13 cellular contexts compared by ENCODE assay signal in genomic region chr1:41823453-41823852, GRCh38.
DNase-seq lines count a peak whose midpoint lies in the region; ATAC-seq and TF ChIP-seq lines count a peak whose summit lies in the region.
"Had no signal": no experiment of that assay in that cellular context is flagged by ENCODE, and none has a peak within 500 bp of the region (broad histone marks: within the 10 kb centered on the region; RNA-seq: fewer than 3 reads in every experiment).

No MANE protein-coding gene starts in this region.

- H3K27ac ChIP-seq in HUES64 (ENCODE audit: low read depth, low read length) (peak overlapping the region; percentile 80), mucosa of rectum (ENCODE audit: low read depth in 2 of 2, low read length in 2 of 2) (peak overlapping the region; percentile 43 to 60)
- H3K27ac ChIP-seq: gastrocnemius medialis had no signal

- peaks cover 10% of the 10 kb centered on the region for H3K4me1 Mint-ChIP-seq in glutamatergic neuron (ENCODE audit: low read depth, unreplicated experiment)

- H3K4me3 ChIP-seq in HUES64 (ENCODE audit: low read length) (no peak overlapping the region), mucosa of rectum (ENCODE audit: low read length in 2 of 2) (no peak overlapping the region)
- H3K4me3 ChIP-seq: gastrocnemius medialis, tibial nerve had no signal

- H3K36me3 Mint-ChIP-seq in glutamatergic neuron (ENCODE audit: unreplicated experiment) = no peaks in the 10 kb centered on the region

- H3K36me3 ChIP-seq in HUES64 (ENCODE audit: insufficient read depth, low read length) (no peaks in the 10 kb centered on the region), mucosa of rectum (ENCODE audit: control insufficient read depth in 2 of 2, insufficient read depth in 2 of 2, low read length in 2 of 2) (no peaks in the 10 kb centered on the region)
- H3K36me3 ChIP-seq: BE2C, gastrocnemius medialis, tibial nerve had no signal

- H3K27me3 Mint-ChIP-seq in glutamatergic neuron (ENCODE audit: unreplicated experiment) = peaks cover 3% of the 10 kb centered on the region

- no peaks in the 10 kb centered on the region for H3K9me3 ChIP-seq in HUES64 (ENCODE audit: insufficient read depth, low read depth, low read length)
- no peaks in the 10 kb centered on the region for H3K9me3 ChIP-seq in mucosa of rectum (ENCODE audit: control insufficient read depth in 2 of 2, low read length in 2 of 2)
- H3K9me3 ChIP-seq: BE2C, gastrocnemius medialis, tibial nerve had no signal

- no peak for ATAC-seq in GM18870 (IDR thresholded peaks at IDR 0.05; ENCODE audit: unreplicated experiment)
- no peak for ATAC-seq in GM19452 (IDR thresholded peaks at IDR 0.05; ENCODE audit: unreplicated experiment)
- no peak for ATAC-seq in HG02885 (IDR thresholded peaks at IDR 0.05; ENCODE audit: poor library complexity, unreplicated experiment)
- ATAC-seq: gastrocnemius medialis had no signal

- WGBS in HUES64 = 16% methylated on average over 4 of the region's 4 CpGs

- no peak overlapping the region for H3K4me3 Mint-ChIP-seq in glutamatergic neuron (ENCODE audit: unreplicated experiment)

- peaks cover 2% of the 10 kb centered on the region for H3K9me3 Mint-ChIP-seq in glutamatergic neuron (ENCODE audit: unreplicated experiment)

- no peak for TF ChIP-seq CTCF in glutamatergic neuron (IDR thresholded peaks at IDR 0.05; ENCODE audit: partially characterized antibody, unreplicated experiment)

- no peak overlapping the region for H3K27ac Mint-ChIP-seq in glutamatergic neuron (ENCODE audit: unreplicated experiment)

- H3K4me1 ChIP-seq in HUES64 (ENCODE audit: insufficient read depth, low read length) (peaks cover 28% of the 10 kb centered on the region), mucosa of rectum (ENCODE audit: control insufficient read depth in 2 of 2, insufficient read depth in 2 of 2, low read length in 2 of 2) (peaks cover 4 to 16% of the 10 kb centered on the region in 2 donors)
- H3K4me1 ChIP-seq: BE2C had no signal

- DNase-seq in AG08396 (ENCODE audit: low spot score) = peak; percentile 29
- DNase-seq in glutamatergic neuron = peak; percentile 28
- no peak for DNase-seq in NCI-H146 treated with DMSO at 0.1 percent for 48 hours (lab: John Stamatoyannopoulos, UW; ENCODE audit: unreplicated experiment)
- DNase-seq: BE2C, gastrocnemius medialis, NCI-H2107, RPMI8226 had no signal

- H3K27me3 ChIP-seq in HUES64 (ENCODE audit: insufficient read depth, low read length) (no peaks in the 10 kb centered on the region), mucosa of rectum (ENCODE audit: control insufficient read depth in 2 of 2, insufficient read depth in 2 of 2, low read length in 2 of 2) (no peaks in the 10 kb centered on the region)
- H3K27me3 ChIP-seq: BE2C, gastrocnemius medialis, tibial nerve had no signal

- peak overlapping the region; percentile 28; the same call in 1 of the 2 replicates for H3K9ac ChIP-seq in HUES64 (ENCODE audit: low read depth, low read length)
- no peak overlapping the region for H3K9ac ChIP-seq in mucosa of rectum (ENCODE audit: low read depth in 1 of 2, low read length in 2 of 2)
